8 cellular contexts compared by ENCODE assay signal in genomic region chr9:131657890-131658752, GRCh38.
DNase-seq lines count a peak whose midpoint lies in the region; ATAC-seq and TF ChIP-seq lines count a peak whose summit lies in the region.

No MANE protein-coding gene starts in this region.

- DNase-seq in GM23248, result peak; percentile 93
- peak; percentile 72 for DNase-seq in epithelial cell of prostate (ENCODE audit: low read depth, low spot score)
- DNase-seq in sigmoid colon, result no peak
- DNase-seq in GM13976 (ENCODE audit: low spot score), result no peak
- no peak for DNase-seq in GM10248 (ENCODE audit: extremely low spot score)
- no peak for DNase-seq in putamen (ENCODE audit: low spot score)

- peak overlapping the region; percentile 91 for H3K27ac ChIP-seq in GM23248
- peak overlapping the region; percentile 97 for H3K27ac ChIP-seq in SU-DHL-6 (ENCODE audit: low read depth, low read length)
- H3K27ac ChIP-seq in epithelial cell of prostate, result peak overlapping the region; percentile 76
- peak overlapping the region; percentile 33 to 58 (median 39) for H3K27ac ChIP-seq in sigmoid colon

- H3K9me3 ChIP-seq in GM23248 (ENCODE audit: low read depth), result no peaks in the 10 kb centered on the region
- H3K9me3 ChIP-seq in SU-DHL-6 (ENCODE audit: insufficient read depth, low read length), result no peaks in the 10 kb centered on the region
- H3K9me3 ChIP-seq in sigmoid colon, result no peaks in the 10 kb centered on the region

- H3K79me2 ChIP-seq in GM23248 (ENCODE audit: insufficient read depth), result peaks cover 80% of the 10 kb centered on the region
- H3K79me2 ChIP-seq in SU-DHL-6 (ENCODE audit: insufficient read depth, low read length), result peaks cover 71% of the 10 kb centered on the region

- H3K4me1 ChIP-seq in GM23248 (ENCODE audit: insufficient read depth) (peaks cover 19% of the 10 kb centered on the region), sigmoid colon (peaks cover 0 to 55% (median 43%) of the 10 kb centered on the region in 4 donors)

- peak overlapping the region; percentile 33; the same call in 1 of the 2 replicates for H2AFZ ChIP-seq in GM23248
- no peak overlapping the region for H2AFZ ChIP-seq in SU-DHL-6 (ENCODE audit: low read depth, low read length, severe bottlenecking)

- H4K20me1 ChIP-seq in GM23248 (ENCODE audit: insufficient read depth), result no peaks in the 10 kb centered on the region
- H4K20me1 ChIP-seq in SU-DHL-6 (ENCODE audit: low read depth, low read length), result peaks cover 3% of the 10 kb centered on the region; the same call in 1 of the 2 replicates

- H3F3A ChIP-seq in GM23248 (ENCODE audit: insufficient read depth), result peaks cover 20% of the 10 kb centered on the region
- peaks cover 50% of the 10 kb centered on the region for H3F3A ChIP-seq in SU-DHL-6 (ENCODE audit: insufficient read depth)

- intact Hi-C loops in sigmoid colon (cut with DNase I), result no loop called here

- H3K27me3 ChIP-seq in GM23248 (replicated peaks; ENCODE audit: insufficient read depth) (no peaks in the 10 kb centered on the region), SU-DHL-6 (ENCODE audit: low read length) (no peaks in the 10 kb centered on the region), sigmoid colon (no peaks in the 10 kb centered on the region)

- H3K36me3 ChIP-seq in GM23248 (ENCODE audit: low read depth) (no peaks in the 10 kb centered on the region), SU-DHL-6 (ENCODE audit: low read length) (no peaks in the 10 kb centered on the region), sigmoid colon (no peaks in the 10 kb centered on the region)

- H3K4me2 ChIP-seq in GM23248 (ENCODE audit: unreplicated experiment) (peak overlapping the region; percentile 81), SU-DHL-6 (ENCODE audit: low read depth, low read length, poor library complexity, severe bottlenecking) (peak overlapping the region; percentile 68)

- H3K9ac ChIP-seq in GM23248 (peak overlapping the region; percentile 74), SU-DHL-6 (ENCODE audit: low read length) (peak overlapping the region; percentile 58)

- no peaks in the 10 kb centered on the region for H3K9me2 ChIP-seq in GM23248 (ENCODE audit: insufficient read depth)
- no peaks in the 10 kb centered on the region for H3K9me2 ChIP-seq in SU-DHL-6 (replicated peaks; ENCODE audit: insufficient read depth, low read length)

- H3K4me3 ChIP-seq in GM23248 (peak overlapping the region; percentile 46), SU-DHL-6 (ENCODE audit: insufficient read depth, low read length, poor library complexity, severe bottlenecking) (no peak overlapping the region), sigmoid colon (no peak overlapping the region)

- no peak for ATAC-seq in GM21723 (IDR thresholded peaks at IDR 0.05; ENCODE audit: unreplicated experiment)

- POLR2A ChIA-PET in GM10248 (lab: Yijun Ruan, JAX), result no interaction called here

- in situ Hi-C loops in GM23248 (cut with MboI) (no loop called here), GM13976 (cut with MboI; ENCODE audit: low sequenced_read_pairs, unreplicated experiment) (no loop called here)

- CTCF ChIA-PET in GM10248 (lab: Yijun Ruan, JAX), result interaction anchor here (1.0 to 2.1 kb wide), 2 partner anchors 21 to 84 kb away, joined by 3 to 5 read pairs; no protein-coding TSS in a partner anchor

- no peak for TF ChIP-seq EP300 in sigmoid colon (IDR thresholded peaks at IDR 0.05)

- 44 to 45% methylated on average over 10 of the region's 10 CpGs for WGBS in GM23248 (ENCODE audit: low coverage in 1 of 2, low lambda C conversion rate in 2 of 2, missing lambda C conversion rate in 2 of 2), 2 experiments
- 76 to 82% methylated on average over 10 of the region's 10 CpGs for WGBS in sigmoid colon, 2 donors

- TF ChIP-seq CTCF in SU-DHL-6 (IDR thresholded peaks at IDR 0.05; ENCODE audit: insufficient read depth, low read length, poor library complexity, severe bottlenecking), result no peak
- TF ChIP-seq CTCF in sigmoid colon (IDR thresholded peaks at IDR 0.05), result no peak
- no peak for TF ChIP-seq CTCF in GM13976 (IDR thresholded peaks at IDR 0.05; ENCODE audit: borderline replicate concordance, control extremely low read depth, extremely low read depth, insufficient read depth, missing control alignments)
- no peak for TF ChIP-seq CTCF in GM10248 (IDR thresholded peaks at IDR 0.05; ENCODE audit: control extremely low read depth, extremely low read depth, low read depth, missing control alignments)

- TF ChIP-seq POLR2A in sigmoid colon (IDR thresholded peaks at IDR 0.05), result no peak

Comparison
In these comparisons a context has a peak if more than half of its experiments do, and no peak if none do; other contexts are left out.
1. DNase-seq: peak in GM23248 (single experiment) and epithelial cell of prostate (single experiment); none in sigmoid colon (single experiment), GM13976 (single experiment), GM10248 (single experiment) and putamen (single experiment).
2. H3K27ac ChIP-seq: peak in every context shown above with its lines; median percentile 97 in SU-DHL-6; 91 in GM23248; 76 in epithelial cell of prostate; 39 in sigmoid colon.